Comparison of ENCODE assay signal across 12 cellular contexts in genomic region chr3:151219056-151219455, GRCh38. TPM values are rescaled to one million over a fixed set of nuclear protein-coding genes. Genes with fewer than 3 reads are reported as not detected.
DNase-seq lines count a peak whose midpoint lies in the region; ATAC-seq and TF ChIP-seq lines count a peak whose summit lies in the region.
"Had no signal": no experiment of that assay in that cellular context is flagged by ENCODE, and none has a peak within 500 bp of the region (broad histone marks: within the 10 kb centered on the region; RNA-seq: fewer than 3 reads in every experiment).

No MANE protein-coding gene starts in this region.

- no peak overlapping the region for H4K8ac ChIP-seq in mesenchymal stem cell (ENCODE audit: low read length)

- peak overlapping the region; percentile 31 for H3K27ac ChIP-seq in mesenchymal stem cell (ENCODE audit: low read length, poor library complexity, severe bottlenecking)

- no peak overlapping the region for H2BK15ac ChIP-seq in mesenchymal stem cell (ENCODE audit: low read depth, poor library complexity, severe bottlenecking)

- no peak for ATAC-seq in GM19455 (IDR thresholded peaks at IDR 0.05; ENCODE audit: unreplicated experiment)
- ATAC-seq in sciatic nerve, result no peak
- ATAC-seq in HG02642 (IDR thresholded peaks at IDR 0.05; ENCODE audit: poor library complexity, unreplicated experiment), result no peak

- H2BK5ac ChIP-seq in mesenchymal stem cell (ENCODE audit: low read depth, low read length, poor library complexity, severe bottlenecking), result no peak overlapping the region

- peaks cover 0 to 3% of the 10 kb centered on the region in 2 experiments for H3K36me3 ChIP-seq in mesenchymal stem cell (ENCODE audit: control insufficient read depth in 1 of 2, insufficient read depth in 2 of 2, low read depth in 1 of 2, low read length in 2 of 2)

- H3K18ac ChIP-seq in mesenchymal stem cell (ENCODE audit: low read depth in 1 of 2, low read length in 2 of 2), result no peak overlapping the region

- peaks cover 2% of the 10 kb centered on the region for H3K79me1 ChIP-seq in mesenchymal stem cell (replicated peaks; ENCODE audit: low read length, poor library complexity, severe bottlenecking)

- no peak for TF ChIP-seq CTCF in astrocyte of the spinal cord (IDR thresholded peaks at IDR 0.05; ENCODE audit: low read depth, low read length)

- H2AK5ac ChIP-seq in mesenchymal stem cell (ENCODE audit: low read length, severe bottlenecking), result no peak overlapping the region

- no peak overlapping the region for H3K23ac ChIP-seq in mesenchymal stem cell (ENCODE audit: low read length in 2 of 2)

- in situ Hi-C loops in astrocyte of the spinal cord (cut with HindIII; ENCODE audit: low sequenced_read_pairs), result no loop called here

- no peaks in the 10 kb centered on the region for H3K27me3 ChIP-seq in mesenchymal stem cell (ENCODE audit: control insufficient read depth in 1 of 2, insufficient read depth in 1 of 2, low read length in 2 of 2)

- peak; percentile 67 for DNase-seq in Daoy (ENCODE audit: low read depth)
- peak; percentile 64 for DNase-seq in HPDE6-E6E7 (ENCODE audit: extremely low spot score)
- peak; percentile 45 for DNase-seq in astrocyte of the spinal cord (ENCODE audit: low read depth, low spot score)
- peak; percentile 68 for DNase-seq in mesenchymal stem cell
- no peak for DNase-seq in sciatic nerve (ENCODE audit: low spot score)
- DNase-seq: central memory CD4-positive, alpha-beta T cell; DMS53; occipital lobe; stimulated activated CD4-positive, alpha-beta T cell treated with anti-CD3 and anti-CD28 coated beads, Interleukin-1b, Interleukin-23, amount 100 ng/mL, for 48 hours had no signal

- H3K9me3 ChIP-seq in mesenchymal stem cell (ENCODE audit: control insufficient read depth, low read length), result peaks cover 9% of the 10 kb centered on the region

- WGBS in mesenchymal stem cell, result no CpG with 5 or more reads among the region's 1 CpG

- no peak overlapping the region for H3K4me2 ChIP-seq in mesenchymal stem cell (ENCODE audit: low read length, poor library complexity, severe bottlenecking)

- no peak overlapping the region for H3K9ac ChIP-seq in mesenchymal stem cell (ENCODE audit: low read length)

- intact Hi-C loops in sciatic nerve (cut with DNase I), result no loop called here

- no peak overlapping the region for H4K91ac ChIP-seq in mesenchymal stem cell (ENCODE audit: low read length)

- H2AFZ ChIP-seq in mesenchymal stem cell (ENCODE audit: low read depth, low read length), result no peak overlapping the region

- no peak overlapping the region for H2BK120ac ChIP-seq in mesenchymal stem cell (ENCODE audit: low read depth, low read length)

- H3K14ac ChIP-seq in mesenchymal stem cell (ENCODE audit: low read length in 2 of 2), result no peak overlapping the region

- no peak overlapping the region for H3K4ac ChIP-seq in mesenchymal stem cell (ENCODE audit: low read depth in 1 of 2, low read length in 2 of 2)

- no peak overlapping the region for H2BK12ac ChIP-seq in mesenchymal stem cell (ENCODE audit: low read length in 2 of 2)

- peaks cover 3% of the 10 kb centered on the region for H3K4me1 ChIP-seq in mesenchymal stem cell (ENCODE audit: control insufficient read depth, insufficient read depth, low read depth, low read length)

- H3K4me3 ChIP-seq in astrocyte of the spinal cord (ENCODE audit: low read depth, low read length) (no peak overlapping the region), mesenchymal stem cell (ENCODE audit: insufficient read depth in 1 of 2, low read depth in 1 of 2, low read length in 2 of 2) (no peak overlapping the region)

RNA-seq across cellular contexts. Expression of gene GPR171, which starts 16.0 kb away (rescaled TPM):
- total RNA-seq in Daoy (2014; rRNA removed; shearing (Covaris generic)), result not detected in 2 replicates
- not detected for polyA plus RNA-seq in mesenchymal stem cell (2013, experiment 1 of 2)
- polyA plus RNA-seq in mesenchymal stem cell (2013, experiment 2 of 2), result 0.04 TPM
- total RNA-seq in sciatic nerve, result 1.6 TPM
- total RNA-seq: frontal cortex, occipital lobe had no signal

RNA-seq across cellular contexts. Expression of gene P2RY14, which starts 59.3 kb away (rescaled TPM):
- total RNA-seq in Daoy (2014; rRNA removed; shearing (Covaris generic)), result not detected in 2 replicates
- 4.2 TPM for polyA plus RNA-seq in mesenchymal stem cell (2013, experiment 1 of 2)
- polyA plus RNA-seq in mesenchymal stem cell (2013, experiment 2 of 2), result 4.0 TPM
- 8.9 TPM for total RNA-seq in sciatic nerve
